8 cellular contexts compared by ENCODE assay signal in genomic region chr10:70540089-70540788, GRCh38.
A peak's percentile ranks its signal among the peaks of the same experiment; 100 is the strongest.
DNase-seq lines count a peak whose midpoint lies in the region; ATAC-seq lines count a peak whose summit lies in the region.

No MANE protein-coding gene starts in this region.

- peak; percentile 68 for DNase-seq in activated CD8-positive, alpha-beta memory T cell treated with anti-CD3 and anti-CD28 coated beads for 24 hours
- DNase-seq in activated CD8-positive, alpha-beta memory T cell treated with anti-CD3 and anti-CD28 coated beads, Interleukin-2, amount 50 U/mL, for 48 hours = no peak
- peak; percentile 73 for DNase-seq in activated CD4-positive, alpha-beta T cell treated with anti-CD3 and anti-CD28 coated beads, Interleukin-2, amount 10 ng/mL, durations not matched to agents 24 days and 14 days
- DNase-seq in germinal center (ENCODE audit: low spot score) = peak; percentile 50
- peak; percentile 14 to 24 for DNase-seq in stimulated activated CD4-positive, alpha-beta T cell treated with anti-CD3 and anti-CD28 coated beads, Interleukin-2, amount 100 ng/mL, for 48 hours
- no peak for DNase-seq in activated T-helper 1 cell treated with anti-CD3 and anti-CD28 coated beads, Interleukin-12 subunit alpha, Interleukin-12 subunit beta, Interleukin-2, Interleukin-4 antibody, amounts not matched to agents 30 ng/mL and 10 ng/mL and 1 ng/mL, durations not matched to agents 14 hours and 24 hours and 36 hours (ENCODE audit: low spot score)
- no peak for DNase-seq in A172 (ENCODE audit: low spot score)

- H3K4me1 Mint-ChIP-seq in activated CD4-positive, alpha-beta T cell treated with anti-CD3 and anti-CD28 coated beads, Interleukin-2, amount 10 ng/mL, durations not matched to agents 24 days and 14 days = no peaks in the 10 kb centered on the region
- H3K4me1 Mint-ChIP-seq in activated T-helper 1 cell treated with anti-CD3 and anti-CD28 coated beads, Interleukin-12 subunit alpha, Interleukin-12 subunit beta, Interleukin-2, Interleukin-4 antibody, amounts not matched to agents 30 ng/mL and 10 ng/mL and 1 ng/mL, durations not matched to agents 14 hours and 24 hours and 36 hours (ENCODE audit: low read depth) = no peaks in the 10 kb centered on the region

- no peak overlapping the region for H3K27ac Mint-ChIP-seq in activated CD4-positive, alpha-beta T cell treated with anti-CD3 and anti-CD28 coated beads, Interleukin-2, amount 10 ng/mL, durations not matched to agents 24 days and 14 days
- H3K27ac Mint-ChIP-seq in activated T-helper 1 cell treated with anti-CD3 and anti-CD28 coated beads, Interleukin-12 subunit alpha, Interleukin-12 subunit beta, Interleukin-2, Interleukin-4 antibody, amounts not matched to agents 30 ng/mL and 10 ng/mL and 1 ng/mL, durations not matched to agents 14 hours and 24 hours and 36 hours = no peak overlapping the region

- H3K4me3 Mint-ChIP-seq in activated CD4-positive, alpha-beta T cell treated with anti-CD3 and anti-CD28 coated beads, Interleukin-2, amount 10 ng/mL, durations not matched to agents 24 days and 14 days = no peak overlapping the region
- H3K4me3 Mint-ChIP-seq in activated T-helper 1 cell treated with anti-CD3 and anti-CD28 coated beads, Interleukin-12 subunit alpha, Interleukin-12 subunit beta, Interleukin-2, Interleukin-4 antibody, amounts not matched to agents 30 ng/mL and 10 ng/mL and 1 ng/mL, durations not matched to agents 14 hours and 24 hours and 36 hours = no peak overlapping the region

- intact Hi-C loops in activated CD4-positive, alpha-beta T cell treated with anti-CD3 and anti-CD28 coated beads, Interleukin-2, amount 10 ng/mL, durations not matched to agents 24 days and 14 days (cut with micrococcal nuclease) = loop anchor here (1.0 kb wide), 1 partner anchor 79 kb away; no protein-coding TSS in a partner anchor
- intact Hi-C loops in activated T-helper 1 cell treated with anti-CD3 and anti-CD28 coated beads, Interleukin-12 subunit alpha, Interleukin-12 subunit beta, Interleukin-2, Interleukin-4 antibody, amounts not matched to agents 30 ng/mL and 10 ng/mL and 1 ng/mL, durations not matched to agents 14 hours and 24 hours and 36 hours (cut with micrococcal nuclease) = loop anchor here (1.0 to 5.0 kb wide), 2 partner anchors 79 to 163 kb away; no protein-coding TSS in a partner anchor

- H3K9me3 Mint-ChIP-seq in activated CD4-positive, alpha-beta T cell treated with anti-CD3 and anti-CD28 coated beads, Interleukin-2, amount 10 ng/mL, durations not matched to agents 24 days and 14 days = no peaks in the 10 kb centered on the region
- H3K9me3 Mint-ChIP-seq in activated T-helper 1 cell treated with anti-CD3 and anti-CD28 coated beads, Interleukin-12 subunit alpha, Interleukin-12 subunit beta, Interleukin-2, Interleukin-4 antibody, amounts not matched to agents 30 ng/mL and 10 ng/mL and 1 ng/mL, durations not matched to agents 14 hours and 24 hours and 36 hours = no peaks in the 10 kb centered on the region

- H3K36me3 Mint-ChIP-seq in activated CD4-positive, alpha-beta T cell treated with anti-CD3 and anti-CD28 coated beads, Interleukin-2, amount 10 ng/mL, durations not matched to agents 24 days and 14 days (ENCODE audit: low read depth) = no peaks in the 10 kb centered on the region
- no peaks in the 10 kb centered on the region for H3K36me3 Mint-ChIP-seq in activated T-helper 1 cell treated with anti-CD3 and anti-CD28 coated beads, Interleukin-12 subunit alpha, Interleukin-12 subunit beta, Interleukin-2, Interleukin-4 antibody, amounts not matched to agents 30 ng/mL and 10 ng/mL and 1 ng/mL, durations not matched to agents 14 hours and 24 hours and 36 hours (ENCODE audit: low read depth)

- no peak for ATAC-seq in HG03378 (IDR thresholded peaks at IDR 0.05; ENCODE audit: unreplicated experiment)

- H3K27me3 Mint-ChIP-seq in activated CD4-positive, alpha-beta T cell treated with anti-CD3 and anti-CD28 coated beads, Interleukin-2, amount 10 ng/mL, durations not matched to agents 24 days and 14 days = peaks cover 6% of the 10 kb centered on the region
- peaks cover 7% of the 10 kb centered on the region for H3K27me3 Mint-ChIP-seq in activated T-helper 1 cell treated with anti-CD3 and anti-CD28 coated beads, Interleukin-12 subunit alpha, Interleukin-12 subunit beta, Interleukin-2, Interleukin-4 antibody, amounts not matched to agents 30 ng/mL and 10 ng/mL and 1 ng/mL, durations not matched to agents 14 hours and 24 hours and 36 hours (ENCODE audit: insufficient read depth)

Comparison
In these comparisons a context has a peak if more than half of its experiments do, and no peak if none do; other contexts are left out.
1. DNase-seq: peak in activated CD8-positive, alpha-beta memory T cell treated with anti-CD3 and anti-CD28 coated beads for 24 hours (single experiment), activated CD4-positive, alpha-beta T cell treated with anti-CD3 and anti-CD28 coated beads, Interleukin-2, amount 10 ng/mL, durations not matched to agents 24 days and 14 days (single experiment), germinal center (single experiment) and stimulated activated CD4-positive, alpha-beta T cell treated with anti-CD3 and anti-CD28 coated beads, Interleukin-2, amount 100 ng/mL, for 48 hours (2 of 2); none in activated CD8-positive, alpha-beta memory T cell treated with anti-CD3 and anti-CD28 coated beads, Interleukin-2, amount 50 U/mL, for 48 hours (single experiment), activated T-helper 1 cell treated with anti-CD3 and anti-CD28 coated beads, Interleukin-12 subunit alpha, Interleukin-12 subunit beta, Interleukin-2, Interleukin-4 antibody, amounts not matched to agents 30 ng/mL and 10 ng/mL and 1 ng/mL, durations not matched to agents 14 hours and 24 hours and 36 hours (single experiment) and A172 (single experiment).